Comparison of ENCODE assay signal across 1 cellular context in the genomic region with DNA sequence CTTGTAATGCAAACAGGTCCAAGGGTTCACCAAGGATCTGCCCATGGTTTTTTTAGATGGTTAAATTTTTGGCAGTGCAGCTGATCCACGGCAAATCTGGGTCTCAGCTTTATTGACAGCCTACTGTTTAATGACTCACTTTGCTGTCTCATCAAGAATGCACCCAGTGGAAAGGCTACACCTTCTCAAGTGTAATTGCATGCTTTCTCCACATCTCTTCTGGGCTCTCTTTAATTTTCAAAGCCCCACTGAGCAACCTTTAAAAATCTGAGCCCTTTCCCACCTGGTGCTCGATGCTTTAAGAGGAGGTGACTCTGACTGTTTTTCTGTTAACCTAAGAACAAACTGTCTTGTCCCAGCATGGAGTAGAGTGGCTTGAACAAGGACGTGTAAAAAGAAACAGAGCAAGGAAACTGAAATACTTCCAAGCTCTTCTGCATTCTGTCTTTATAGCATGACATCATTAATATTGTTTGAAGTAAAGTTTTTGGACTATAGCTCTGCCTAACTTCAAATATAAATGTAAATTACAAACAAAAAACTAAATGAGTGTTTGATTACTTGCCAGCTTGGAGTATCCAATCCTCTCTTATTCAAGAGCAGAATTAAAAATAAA.
TF ChIP-seq lines count a peak whose summit lies in the region.

No MANE protein-coding gene starts in this region.

TF ChIP-seq in K562, 482 proteins besides CTCF, POLR2A, EP300 and RAD21 (continued from another document and continues in another):
- TF ChIP-seq, protein P1, sequence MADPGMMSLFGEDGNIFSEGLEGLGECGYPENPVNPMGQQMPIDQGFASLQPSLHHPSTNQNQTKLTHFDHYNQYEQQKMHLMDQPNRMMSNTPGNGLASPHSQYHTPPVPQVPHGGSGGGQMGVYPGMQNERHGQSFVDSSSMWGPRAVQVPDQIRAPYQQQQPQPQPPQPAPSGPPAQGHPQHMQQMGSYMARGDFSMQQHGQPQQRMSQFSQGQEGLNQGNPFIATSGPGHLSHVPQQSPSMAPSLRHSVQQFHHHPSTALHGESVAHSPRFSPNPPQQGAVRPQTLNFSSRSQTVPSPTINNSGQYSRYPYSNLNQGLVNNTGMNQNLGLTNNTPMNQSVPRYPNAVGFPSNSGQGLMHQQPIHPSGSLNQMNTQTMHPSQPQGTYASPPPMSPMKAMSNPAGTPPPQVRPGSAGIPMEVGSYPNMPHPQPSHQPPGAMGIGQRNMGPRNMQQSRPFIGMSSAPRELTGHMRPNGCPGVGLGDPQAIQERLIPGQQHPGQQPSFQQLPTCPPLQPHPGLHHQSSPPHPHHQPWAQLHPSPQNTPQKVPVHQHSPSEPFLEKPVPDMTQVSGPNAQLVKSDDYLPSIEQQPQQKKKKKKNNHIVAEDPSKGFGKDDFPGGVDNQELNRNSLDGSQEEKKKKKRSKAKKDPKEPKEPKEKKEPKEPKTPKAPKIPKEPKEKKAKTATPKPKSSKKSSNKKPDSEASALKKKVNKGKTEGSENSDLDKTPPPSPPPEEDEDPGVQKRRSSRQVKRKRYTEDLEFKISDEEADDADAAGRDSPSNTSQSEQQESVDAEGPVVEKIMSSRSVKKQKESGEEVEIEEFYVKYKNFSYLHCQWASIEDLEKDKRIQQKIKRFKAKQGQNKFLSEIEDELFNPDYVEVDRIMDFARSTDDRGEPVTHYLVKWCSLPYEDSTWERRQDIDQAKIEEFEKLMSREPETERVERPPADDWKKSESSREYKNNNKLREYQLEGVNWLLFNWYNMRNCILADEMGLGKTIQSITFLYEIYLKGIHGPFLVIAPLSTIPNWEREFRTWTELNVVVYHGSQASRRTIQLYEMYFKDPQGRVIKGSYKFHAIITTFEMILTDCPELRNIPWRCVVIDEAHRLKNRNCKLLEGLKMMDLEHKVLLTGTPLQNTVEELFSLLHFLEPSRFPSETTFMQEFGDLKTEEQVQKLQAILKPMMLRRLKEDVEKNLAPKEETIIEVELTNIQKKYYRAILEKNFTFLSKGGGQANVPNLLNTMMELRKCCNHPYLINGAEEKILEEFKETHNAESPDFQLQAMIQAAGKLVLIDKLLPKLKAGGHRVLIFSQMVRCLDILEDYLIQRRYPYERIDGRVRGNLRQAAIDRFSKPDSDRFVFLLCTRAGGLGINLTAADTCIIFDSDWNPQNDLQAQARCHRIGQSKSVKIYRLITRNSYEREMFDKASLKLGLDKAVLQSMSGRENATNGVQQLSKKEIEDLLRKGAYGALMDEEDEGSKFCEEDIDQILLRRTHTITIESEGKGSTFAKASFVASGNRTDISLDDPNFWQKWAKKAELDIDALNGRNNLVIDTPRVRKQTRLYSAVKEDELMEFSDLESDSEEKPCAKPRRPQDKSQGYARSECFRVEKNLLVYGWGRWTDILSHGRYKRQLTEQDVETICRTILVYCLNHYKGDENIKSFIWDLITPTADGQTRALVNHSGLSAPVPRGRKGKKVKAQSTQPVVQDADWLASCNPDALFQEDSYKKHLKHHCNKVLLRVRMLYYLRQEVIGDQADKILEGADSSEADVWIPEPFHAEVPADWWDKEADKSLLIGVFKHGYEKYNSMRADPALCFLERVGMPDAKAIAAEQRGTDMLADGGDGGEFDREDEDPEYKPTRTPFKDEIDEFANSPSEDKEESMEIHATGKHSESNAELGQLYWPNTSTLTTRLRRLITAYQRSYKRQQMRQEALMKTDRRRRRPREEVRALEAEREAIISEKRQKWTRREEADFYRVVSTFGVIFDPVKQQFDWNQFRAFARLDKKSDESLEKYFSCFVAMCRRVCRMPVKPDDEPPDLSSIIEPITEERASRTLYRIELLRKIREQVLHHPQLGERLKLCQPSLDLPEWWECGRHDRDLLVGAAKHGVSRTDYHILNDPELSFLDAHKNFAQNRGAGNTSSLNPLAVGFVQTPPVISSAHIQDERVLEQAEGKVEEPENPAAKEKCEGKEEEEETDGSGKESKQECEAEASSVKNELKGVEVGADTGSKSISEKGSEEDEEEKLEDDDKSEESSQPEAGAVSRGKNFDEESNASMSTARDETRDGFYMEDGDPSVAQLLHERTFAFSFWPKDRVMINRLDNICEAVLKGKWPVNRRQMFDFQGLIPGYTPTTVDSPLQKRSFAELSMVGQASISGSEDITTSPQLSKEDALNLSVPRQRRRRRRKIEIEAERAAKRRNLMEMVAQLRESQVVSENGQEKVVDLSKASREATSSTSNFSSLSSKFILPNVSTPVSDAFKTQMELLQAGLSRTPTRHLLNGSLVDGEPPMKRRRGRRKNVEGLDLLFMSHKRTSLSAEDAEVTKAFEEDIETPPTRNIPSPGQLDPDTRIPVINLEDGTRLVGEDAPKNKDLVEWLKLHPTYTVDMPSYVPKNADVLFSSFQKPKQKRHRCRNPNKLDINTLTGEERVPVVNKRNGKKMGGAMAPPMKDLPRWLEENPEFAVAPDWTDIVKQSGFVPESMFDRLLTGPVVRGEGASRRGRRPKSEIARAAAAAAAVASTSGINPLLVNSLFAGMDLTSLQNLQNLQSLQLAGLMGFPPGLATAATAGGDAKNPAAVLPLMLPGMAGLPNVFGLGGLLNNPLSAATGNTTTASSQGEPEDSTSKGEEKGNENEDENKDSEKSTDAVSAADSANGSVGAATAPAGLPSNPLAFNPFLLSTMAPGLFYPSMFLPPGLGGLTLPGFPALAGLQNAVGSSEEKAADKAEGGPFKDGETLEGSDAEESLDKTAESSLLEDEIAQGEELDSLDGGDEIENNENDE (IDR thresholded peaks at IDR 0.05; ENCODE audit: low read depth, low read length), result no peak
- TF ChIP-seq, protein P2, sequence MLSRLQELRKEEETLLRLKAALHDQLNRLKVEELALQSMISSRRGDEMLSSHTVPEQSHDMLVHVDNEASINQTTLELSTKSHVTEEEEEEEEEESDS (CRISPR knock-in tag; IDR thresholded peaks at IDR 0.05), result no peak
- TF ChIP-seq ZNF24 (IDR thresholded peaks at IDR 0.05) (no peak), IRF2 (CRISPR knock-in tag; IDR thresholded peaks at IDR 0.05) (no peak), EWSR1 (IDR thresholded peaks at IDR 0.05; ENCODE audit: borderline replicate concordance, low read depth, partially characterized antibody) (no peak), C11orf30 (IDR thresholded peaks at IDR 0.05; ENCODE audit: low read depth) (peak; percentile 11; the same call in 1 of the 2 replicates), SRSF9 (IDR thresholded peaks at IDR 0.05; ENCODE audit: borderline replicate concordance, low read depth, low read length) (no peak), SREBF2 (CRISPR knock-in tag; IDR thresholded peaks at IDR 0.05) (no peak), ZNF224 (CRISPR knock-in tag; IDR thresholded peaks at IDR 0.05) (no peak), MTA2 (IDR thresholded peaks at IDR 0.05; ENCODE audit: low read depth) (no peak), MAFG (tag; conservative IDR thresholded peaks at IDR 0.05) (0 out of 2 replicates have a peak, but pooled peaks have one; percentile 19), MBD1 (CRISPR knock-in tag; IDR thresholded peaks at IDR 0.05) (no peak), NFE2 (IDR thresholded peaks at IDR 0.05; ENCODE audit: low read depth) (peak; percentile 38; the same call in 1 of the 2 replicates), NR1H2 (CRISPR knock-in tag; IDR thresholded peaks at IDR 0.05) (no peak), MEIS2 (IDR thresholded peaks at IDR 0.05; ENCODE audit: partially characterized antibody) (no peak), KAT7 (CRISPR knock-in tag; IDR thresholded peaks at IDR 0.05; ENCODE audit: borderline replicate concordance) (no peak), CBX8 (IDR thresholded peaks at IDR 0.05; ENCODE audit: borderline replicate concordance, extremely low read depth, low read depth, low read length, poor library complexity, severe bottlenecking) (no peak), NKRF (IDR thresholded peaks at IDR 0.05; ENCODE audit: borderline replicate concordance) (no peak), HOXB6 (CRISPR knock-in tag; IDR thresholded peaks at IDR 0.05; ENCODE audit: borderline replicate concordance) (no peak), THRA (IDR thresholded peaks at IDR 0.05) (no peak), PML (IDR thresholded peaks at IDR 0.05; ENCODE audit: low read length) (no peak), DPF2 (IDR thresholded peaks at IDR 0.05) (no peak), ZNF316 (IDR thresholded peaks at IDR 0.05) (0 out of 2 replicates have a peak, but pooled peaks have one; percentile 36), PRPF4 (IDR thresholded peaks at IDR 0.05; ENCODE audit: insufficient read depth, low read depth, low read length, poor library complexity, severe bottlenecking) (no peak), FOXP1 (CRISPR knock-in tag; IDR thresholded peaks at IDR 0.05) (no peak), ETV1 (tag; conservative IDR thresholded peaks at IDR 0.05; ENCODE audit: low read depth) (no peak), GATAD2B (IDR thresholded peaks at IDR 0.05; ENCODE audit: borderline replicate concordance) (no peak), ZNF436 (CRISPR knock-in tag; IDR thresholded peaks at IDR 0.05) (no peak), ZNF717 (CRISPR knock-in tag; IDR thresholded peaks at IDR 0.05) (no peak), RBM14 (IDR thresholded peaks at IDR 0.05; ENCODE audit: borderline replicate concordance, insufficient read depth, low read depth, low read length) (no peak)
- TF ChIP-seq, protein P3, sequence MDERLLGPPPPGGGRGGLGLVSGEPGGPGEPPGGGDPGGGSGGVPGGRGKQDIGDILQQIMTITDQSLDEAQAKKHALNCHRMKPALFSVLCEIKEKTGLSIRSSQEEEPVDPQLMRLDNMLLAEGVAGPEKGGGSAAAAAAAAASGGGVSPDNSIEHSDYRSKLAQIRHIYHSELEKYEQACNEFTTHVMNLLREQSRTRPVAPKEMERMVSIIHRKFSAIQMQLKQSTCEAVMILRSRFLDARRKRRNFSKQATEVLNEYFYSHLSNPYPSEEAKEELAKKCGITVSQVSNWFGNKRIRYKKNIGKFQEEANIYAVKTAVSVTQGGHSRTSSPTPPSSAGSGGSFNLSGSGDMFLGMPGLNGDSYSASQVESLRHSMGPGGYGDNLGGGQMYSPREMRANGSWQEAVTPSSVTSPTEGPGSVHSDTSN (CRISPR knock-in tag; IDR thresholded peaks at IDR 0.05; ENCODE audit: low read depth), result no peak
- TF ChIP-seq, protein P3 (tag; conservative IDR thresholded peaks at IDR 0.05; ENCODE audit: low read depth), result no peak
- TF ChIP-seq, protein P4, sequence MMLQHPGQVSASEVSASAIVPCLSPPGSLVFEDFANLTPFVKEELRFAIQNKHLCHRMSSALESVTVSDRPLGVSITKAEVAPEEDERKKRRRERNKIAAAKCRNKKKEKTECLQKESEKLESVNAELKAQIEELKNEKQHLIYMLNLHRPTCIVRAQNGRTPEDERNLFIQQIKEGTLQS (IDR thresholded peaks at IDR 0.05), result 0 out of 2 replicates have a peak, but pooled peaks have one; percentile 12
- TF ChIP-seq, protein P4 (CRISPR knock-in tag; conservative IDR thresholded peaks at IDR 0.05), result no peak
- TF ChIP-seq, protein P5, sequence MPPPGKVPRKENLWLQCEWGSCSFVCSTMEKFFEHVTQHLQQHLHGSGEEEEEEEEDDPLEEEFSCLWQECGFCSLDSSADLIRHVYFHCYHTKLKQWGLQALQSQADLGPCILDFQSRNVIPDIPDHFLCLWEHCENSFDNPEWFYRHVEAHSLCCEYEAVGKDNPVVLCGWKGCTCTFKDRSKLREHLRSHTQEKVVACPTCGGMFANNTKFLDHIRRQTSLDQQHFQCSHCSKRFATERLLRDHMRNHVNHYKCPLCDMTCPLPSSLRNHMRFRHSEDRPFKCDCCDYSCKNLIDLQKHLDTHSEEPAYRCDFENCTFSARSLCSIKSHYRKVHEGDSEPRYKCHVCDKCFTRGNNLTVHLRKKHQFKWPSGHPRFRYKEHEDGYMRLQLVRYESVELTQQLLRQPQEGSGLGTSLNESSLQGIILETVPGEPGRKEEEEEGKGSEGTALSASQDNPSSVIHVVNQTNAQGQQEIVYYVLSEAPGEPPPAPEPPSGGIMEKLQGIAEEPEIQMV (tag; conservative IDR thresholded peaks at IDR 0.05; ENCODE audit: low read depth), result no peak
